In genomic region chr12:125183187-125184067, GRCh38 we compare ENCODE assay signal across 1 cellular context.
TF ChIP-seq lines count a peak whose summit lies in the region.

No MANE protein-coding gene starts in this region.

TF ChIP-seq in K562, 482 proteins besides CTCF, POLR2A, EP300 and RAD21 (continued from another document and continues in another):
- TF ChIP-seq ZNF263 (CRISPR knock-in tag; IDR thresholded peaks at IDR 0.05; ENCODE audit: borderline replicate concordance): peak; percentile 68; the same call in 1 of the 2 replicates
- peak; percentile 78; the same call in 1 of the 2 replicates for TF ChIP-seq STAG1 (CRISPR knock-in tag; IDR thresholded peaks at IDR 0.05; ENCODE audit: borderline replicate concordance)
- no peak for TF ChIP-seq EP400 (IDR thresholded peaks at IDR 0.05)
- no peak for TF ChIP-seq MAFK (IDR thresholded peaks at IDR 0.05; ENCODE audit: low read length)
- peak; percentile 97 for TF ChIP-seq ZNF740 (CRISPR knock-in tag; IDR thresholded peaks at IDR 0.05)
- TF ChIP-seq ZNF740 (tag; IDR thresholded peaks at IDR 0.05): peak in 1 of 2 experiments; percentile 56; a peak in 1 of 4 replicates
- no peak for TF ChIP-seq CHD2 (IDR thresholded peaks at IDR 0.05; ENCODE audit: low read depth, low read length)
- peak; percentile 90 for TF ChIP-seq SMC3 (conservative IDR thresholded peaks at IDR 0.05; ENCODE audit: insufficient read depth, low read depth, low read length)
- no peak for TF ChIP-seq KDM2B (CRISPR knock-in tag; IDR thresholded peaks at IDR 0.05)
- TF ChIP-seq MAZ (CRISPR knock-in tag; conservative IDR thresholded peaks at IDR 0.05 in 1 of 2, IDR thresholded peaks at IDR 0.05 in 1 of 2): peak in 1 of 2 experiments; percentile 56; a peak in 1 of 4 replicates
- no peak for TF ChIP-seq NFIC (IDR thresholded peaks at IDR 0.05)
- peak; percentile 42; the same call in 1 of the 2 replicates for TF ChIP-seq ZKSCAN1 (IDR thresholded peaks at IDR 0.05; ENCODE audit: low read depth, low read length)
- no peak for TF ChIP-seq ILF3 (IDR thresholded peaks at IDR 0.05; ENCODE audit: borderline replicate concordance)
- no peak for TF ChIP-seq ZNF507 (tag; conservative IDR thresholded peaks at IDR 0.05)
- no peak for TF ChIP-seq MEIS2 (IDR thresholded peaks at IDR 0.05; ENCODE audit: partially characterized antibody)
- TF ChIP-seq ZNF695 (CRISPR knock-in tag; IDR thresholded peaks at IDR 0.05): no peak
- no peak for TF ChIP-seq PHF21A (IDR thresholded peaks at IDR 0.05; ENCODE audit: borderline replicate concordance, low read depth)
- TF ChIP-seq, protein P1, sequence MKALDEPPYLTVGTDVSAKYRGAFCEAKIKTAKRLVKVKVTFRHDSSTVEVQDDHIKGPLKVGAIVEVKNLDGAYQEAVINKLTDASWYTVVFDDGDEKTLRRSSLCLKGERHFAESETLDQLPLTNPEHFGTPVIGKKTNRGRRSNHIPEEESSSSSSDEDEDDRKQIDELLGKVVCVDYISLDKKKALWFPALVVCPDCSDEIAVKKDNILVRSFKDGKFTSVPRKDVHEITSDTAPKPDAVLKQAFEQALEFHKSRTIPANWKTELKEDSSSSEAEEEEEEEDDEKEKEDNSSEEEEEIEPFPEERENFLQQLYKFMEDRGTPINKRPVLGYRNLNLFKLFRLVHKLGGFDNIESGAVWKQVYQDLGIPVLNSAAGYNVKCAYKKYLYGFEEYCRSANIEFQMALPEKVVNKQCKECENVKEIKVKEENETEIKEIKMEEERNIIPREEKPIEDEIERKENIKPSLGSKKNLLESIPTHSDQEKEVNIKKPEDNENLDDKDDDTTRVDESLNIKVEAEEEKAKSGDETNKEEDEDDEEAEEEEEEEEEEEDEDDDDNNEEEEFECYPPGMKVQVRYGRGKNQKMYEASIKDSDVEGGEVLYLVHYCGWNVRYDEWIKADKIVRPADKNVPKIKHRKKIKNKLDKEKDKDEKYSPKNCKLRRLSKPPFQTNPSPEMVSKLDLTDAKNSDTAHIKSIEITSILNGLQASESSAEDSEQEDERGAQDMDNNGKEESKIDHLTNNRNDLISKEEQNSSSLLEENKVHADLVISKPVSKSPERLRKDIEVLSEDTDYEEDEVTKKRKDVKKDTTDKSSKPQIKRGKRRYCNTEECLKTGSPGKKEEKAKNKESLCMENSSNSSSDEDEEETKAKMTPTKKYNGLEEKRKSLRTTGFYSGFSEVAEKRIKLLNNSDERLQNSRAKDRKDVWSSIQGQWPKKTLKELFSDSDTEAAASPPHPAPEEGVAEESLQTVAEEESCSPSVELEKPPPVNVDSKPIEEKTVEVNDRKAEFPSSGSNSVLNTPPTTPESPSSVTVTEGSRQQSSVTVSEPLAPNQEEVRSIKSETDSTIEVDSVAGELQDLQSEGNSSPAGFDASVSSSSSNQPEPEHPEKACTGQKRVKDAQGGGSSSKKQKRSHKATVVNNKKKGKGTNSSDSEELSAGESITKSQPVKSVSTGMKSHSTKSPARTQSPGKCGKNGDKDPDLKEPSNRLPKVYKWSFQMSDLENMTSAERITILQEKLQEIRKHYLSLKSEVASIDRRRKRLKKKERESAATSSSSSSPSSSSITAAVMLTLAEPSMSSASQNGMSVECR (CRISPR knock-in tag; IDR thresholded peaks at IDR 0.05): no peak
- TF ChIP-seq MEF2A (IDR thresholded peaks at IDR 0.05; ENCODE audit: control insufficient read depth, low read depth, low read length): no peak
- peak; percentile 50; the same call in 1 of the 2 replicates for TF ChIP-seq MITF (IDR thresholded peaks at IDR 0.05)
- no peak for TF ChIP-seq MXI1 (IDR thresholded peaks at IDR 0.05; ENCODE audit: low read depth, low read length)
- TF ChIP-seq RNF2 (IDR thresholded peaks at IDR 0.05): no peak
- TF ChIP-seq ZNF584 (CRISPR knock-in tag; IDR thresholded peaks at IDR 0.05; ENCODE audit: low read depth): no peak
- no peak for TF ChIP-seq THAP12 (CRISPR knock-in tag; IDR thresholded peaks at IDR 0.05)
- TF ChIP-seq KDM4B (IDR thresholded peaks at IDR 0.05; ENCODE audit: borderline replicate concordance in 2 of 2, low read depth in 1 of 2): no peak
- TF ChIP-seq, protein P2, sequence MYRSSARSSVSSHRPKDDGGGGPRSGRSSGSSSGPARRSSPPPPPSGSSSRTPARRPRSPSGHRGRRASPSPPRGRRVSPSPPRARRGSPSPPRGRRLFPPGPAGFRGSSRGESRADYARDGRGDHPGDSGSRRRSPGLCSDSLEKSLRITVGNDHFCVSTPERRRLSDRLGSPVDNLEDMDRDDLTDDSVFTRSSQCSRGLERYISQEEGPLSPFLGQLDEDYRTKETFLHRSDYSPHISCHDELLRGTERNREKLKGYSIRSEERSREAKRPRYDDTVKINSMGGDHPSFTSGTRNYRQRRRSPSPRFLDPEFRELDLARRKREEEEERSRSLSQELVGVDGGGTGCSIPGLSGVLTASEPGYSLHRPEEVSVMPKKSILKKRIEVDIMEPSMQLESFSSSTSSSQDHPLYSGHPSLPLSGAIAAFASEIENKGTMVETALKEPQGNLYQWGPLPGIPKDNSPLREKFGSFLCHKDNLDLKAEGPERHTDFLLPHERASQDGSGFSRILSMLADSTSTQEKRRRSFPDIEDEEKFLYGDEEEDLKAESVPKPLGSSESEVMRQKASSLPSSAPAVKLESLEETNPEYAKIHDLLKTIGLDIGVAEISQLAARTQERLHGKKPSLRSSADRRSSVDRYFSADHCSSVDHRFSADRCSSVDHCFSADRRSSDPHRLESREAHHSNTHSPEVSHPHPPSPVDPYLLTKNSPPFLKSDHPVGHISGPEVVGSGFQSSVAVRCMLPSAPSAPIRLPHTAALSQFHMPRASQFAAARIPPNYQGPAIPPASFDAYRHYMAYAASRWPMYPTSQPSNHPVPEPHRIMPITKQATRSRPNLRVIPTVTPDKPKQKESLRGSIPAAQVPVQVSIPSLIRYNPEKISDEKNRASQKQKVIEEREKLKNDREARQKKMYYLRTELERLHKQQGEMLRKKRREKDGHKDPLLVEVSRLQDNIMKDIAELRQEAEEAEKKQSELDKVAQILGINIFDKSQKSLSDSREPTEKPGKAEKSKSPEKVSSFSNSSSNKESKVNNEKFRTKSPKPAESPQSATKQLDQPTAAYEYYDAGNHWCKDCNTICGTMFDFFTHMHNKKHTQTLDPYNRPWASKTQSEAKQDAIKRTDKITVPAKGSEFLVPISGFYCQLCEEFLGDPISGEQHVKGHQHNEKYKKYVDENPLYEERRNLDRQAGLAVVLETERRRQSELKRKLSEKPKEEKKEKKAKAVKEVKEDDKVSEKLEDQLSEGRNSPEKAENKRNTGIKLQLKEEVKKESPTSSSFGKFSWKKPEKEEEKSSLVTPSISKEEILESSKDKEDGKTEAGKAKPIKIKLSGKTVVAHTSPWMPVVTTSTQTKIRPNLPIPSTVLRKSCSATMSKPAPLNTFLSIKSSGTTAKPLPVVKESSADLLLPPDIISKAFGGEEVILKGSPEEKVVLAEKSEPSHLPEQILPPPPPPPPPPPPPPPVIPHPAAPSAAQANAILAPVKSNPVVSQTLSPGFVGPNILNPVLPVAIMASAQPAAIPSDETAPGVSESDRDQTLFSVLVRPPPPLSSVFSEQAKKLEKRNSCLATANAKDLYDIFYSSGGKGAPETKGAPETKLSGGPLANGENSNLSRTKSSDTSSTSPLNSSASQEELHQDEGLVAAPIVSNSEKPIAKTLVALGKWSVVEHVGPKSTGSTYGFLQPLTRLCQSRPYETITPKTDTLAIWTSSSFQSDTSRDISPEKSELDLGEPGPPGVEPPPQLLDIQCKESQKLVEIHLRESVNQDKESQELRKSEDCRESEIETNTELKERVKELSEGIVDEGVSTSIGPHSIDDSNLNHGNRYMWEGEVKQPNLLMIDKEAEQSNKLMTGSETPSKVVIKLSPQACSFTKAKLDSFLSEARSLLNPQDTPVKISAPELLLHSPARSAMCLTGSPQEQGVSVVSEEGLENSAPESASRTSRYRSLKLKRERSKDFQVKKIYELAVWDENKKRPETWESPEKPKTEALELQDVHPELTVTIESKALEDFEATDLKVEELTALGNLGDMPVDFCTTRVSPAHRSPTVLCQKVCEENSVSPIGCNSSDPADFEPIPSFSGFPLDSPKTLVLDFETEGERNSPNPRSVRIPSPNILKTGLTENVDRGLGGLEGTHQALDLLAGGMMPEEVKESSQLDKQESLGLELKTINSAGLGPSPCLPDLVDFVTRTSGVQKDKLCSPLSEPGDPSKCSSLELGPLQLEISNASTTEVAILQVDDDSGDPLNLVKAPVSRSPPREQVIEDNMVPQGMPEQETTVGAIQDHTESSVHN (IDR thresholded peaks at IDR 0.05; ENCODE audit: borderline replicate concordance in 1 of 2, low read depth in 1 of 2): no peak
- no peak for TF ChIP-seq FOXA3 (CRISPR knock-in tag; conservative IDR thresholded peaks at IDR 0.05 in 1 of 2, IDR thresholded peaks at IDR 0.05 in 1 of 2)
- peak; percentile 90 for TF ChIP-seq EGR1 (conservative IDR thresholded peaks at IDR 0.05)
- no peak for TF ChIP-seq THAP7 (CRISPR knock-in tag; IDR thresholded peaks at IDR 0.05)
- TF ChIP-seq POLR2G (IDR thresholded peaks at IDR 0.05; ENCODE audit: low read depth, low read length): no peak
- TF ChIP-seq JUNB (CRISPR knock-in tag; conservative IDR thresholded peaks at IDR 0.05): no peak
- 0 out of 2 replicates have a peak, but pooled peaks have one; percentile 10 for TF ChIP-seq TCF3 (CRISPR knock-in tag; IDR thresholded peaks at IDR 0.05)
- peak; percentile 56; the same call in 1 of the 2 replicates for TF ChIP-seq BHLHE40 (IDR thresholded peaks at IDR 0.05; ENCODE audit: low read length)
- TF ChIP-seq PHB (CRISPR knock-in tag; IDR thresholded peaks at IDR 0.05): no peak
- TF ChIP-seq KAT2B (IDR thresholded peaks at IDR 0.05; ENCODE audit: low read depth, low read length): no peak
- peak in 1 of 2 experiments; percentile 56; a peak in 2 of 4 replicates for TF ChIP-seq RCOR1 (IDR thresholded peaks at IDR 0.05; ENCODE audit: borderline replicate concordance in 1 of 2, low read depth in 2 of 2, low read length in 2 of 2)
- no peak for TF ChIP-seq NFATC3 (IDR thresholded peaks at IDR 0.05)
- TF ChIP-seq XRCC5 (IDR thresholded peaks at IDR 0.05; ENCODE audit: low read depth, low read length): 0 out of 2 replicates have a peak, but pooled peaks have one; percentile 35
- TF ChIP-seq SMAD2 (IDR thresholded peaks at IDR 0.05; ENCODE audit: low read depth, low read length): no peak
- TF ChIP-seq VEZF1 (CRISPR knock-in tag; IDR thresholded peaks at IDR 0.05): peak; percentile 45; the same call in 1 of the 2 replicates
- TF ChIP-seq ZNF766 (CRISPR knock-in tag; conservative IDR thresholded peaks at IDR 0.05): no peak
- no peak for TF ChIP-seq NFE2L1 (tag; IDR thresholded peaks at IDR 0.05; ENCODE audit: borderline replicate concordance, low read depth)
- TF ChIP-seq FOXJ2 (tag; IDR thresholded peaks at IDR 0.05): no peak
- no peak for TF ChIP-seq ZNF197 (CRISPR knock-in tag; IDR thresholded peaks at IDR 0.05; ENCODE audit: low read depth)
- peak; percentile 70 for TF ChIP-seq KLF16 (IDR thresholded peaks at IDR 0.05)
